ENCODE assay signal across 21 cellular contexts in the genomic region with DNA sequence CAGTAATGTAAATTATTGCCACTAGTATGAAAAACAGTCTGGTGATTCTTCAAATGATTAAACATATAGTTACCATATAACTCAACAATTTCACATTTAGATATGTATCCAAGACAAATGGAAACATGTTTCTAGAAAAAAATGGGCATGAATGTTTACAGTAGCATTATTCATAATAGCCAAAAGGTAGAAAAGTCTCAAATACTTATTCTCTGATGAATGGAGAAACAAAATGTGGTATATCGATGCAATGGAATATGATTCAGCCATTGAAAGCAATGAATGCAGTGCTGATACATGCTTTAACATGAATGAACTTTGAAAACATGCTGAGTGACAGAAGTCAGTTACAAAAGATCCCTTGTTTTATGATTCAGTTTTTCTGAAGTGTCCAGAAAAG.
DNase-seq lines count a peak whose midpoint lies in the region; ATAC-seq, FAIRE-seq and TF ChIP-seq lines count a peak whose summit lies in the region.
"Had no signal": no experiment of that assay in that cellular context is flagged by ENCODE, and none has a peak within 500 bp of the region (broad histone marks: within the 10 kb centered on the region; RNA-seq: fewer than 3 reads in every experiment).

No MANE protein-coding gene starts in this region.

- H3K4me3 ChIP-seq in bronchial epithelial cell (ENCODE audit: low read depth, low read length): no peak overlapping the region
- H3K4me3 ChIP-seq in neutrophil (ENCODE audit: low read depth in 1 of 2, low read length in 1 of 2): no peak overlapping the region
- H3K4me3 ChIP-seq: HAP-1 had no signal

- no peak overlapping the region for H3K27ac Mint-ChIP-seq in effector memory CD8-positive, alpha-beta T cell
- H3K27ac Mint-ChIP-seq: CD4-positive, CD25-positive, alpha-beta regulatory T cell; CD8-positive, alpha-beta T cell; HFFc6 had no signal

- no peak for ATAC-seq in effector memory CD8-positive, alpha-beta T cell (replicated peaks)
- no peak for ATAC-seq in left colon
- ATAC-seq: CD8-positive, alpha-beta T cell had no signal

- H3K36me3 Mint-ChIP-seq in effector memory CD8-positive, alpha-beta T cell (ENCODE audit: insufficient read depth): no peaks in the 10 kb centered on the region
- H3K36me3 Mint-ChIP-seq: CD4-positive, CD25-positive, alpha-beta regulatory T cell; CD8-positive, alpha-beta T cell had no signal

- H3K27ac ChIP-seq in epithelial cell of prostate: peak overlapping the region; percentile 62
- H3K27ac ChIP-seq in neutrophil: peak overlapping the region; percentile 36

- no peaks in the 10 kb centered on the region for H3K4me1 Mint-ChIP-seq in effector memory CD8-positive, alpha-beta T cell (ENCODE audit: low read depth in 2 of 2)
- H3K4me1 Mint-ChIP-seq: CD4-positive, CD25-positive, alpha-beta regulatory T cell had no signal

- no peaks in the 10 kb centered on the region for H3K9me3 ChIP-seq in neutrophil
- H3K9me3 ChIP-seq: Caco-2, HAP-1 had no signal

- H3K36me3 ChIP-seq in bronchial epithelial cell (ENCODE audit: control insufficient read depth, insufficient read depth, low read length): no peaks in the 10 kb centered on the region
- H3K36me3 ChIP-seq in neutrophil: no peaks in the 10 kb centered on the region
- H3K36me3 ChIP-seq: HAP-1 had no signal

- peaks cover 0 to 7% of the 10 kb centered on the region in 2 donors for H3K9me3 Mint-ChIP-seq in effector memory CD8-positive, alpha-beta T cell

- FAIRE-seq in D721Med (lab: Jason Lieb, UNC): peak; percentile 66
- no peak for FAIRE-seq in bronchial epithelial cell (lab: Jason Lieb, UNC)
- FAIRE-seq: GM12891, GM18507, H54 had no signal

- in situ Hi-C loops in G401 (cut with HindIII; ENCODE audit: low sequenced_read_pairs): no loop called here

- DNase-seq in D721Med (ENCODE audit: insufficient read length, low spot score) (no peak), bronchial epithelial cell (ENCODE audit: low read depth) (peak; percentile 96), epithelial cell of prostate (ENCODE audit: low read depth, low spot score) (peak; percentile 52), G401 (ENCODE audit: low spot score) (no peak), left colon (no peak)
- no peak for DNase-seq in effector memory CD8-positive, alpha-beta T cell
- DNase-seq: C1 segment of cervical spinal cord; Caco-2; CD4-positive, CD25-positive, alpha-beta regulatory T cell; CD8-positive, alpha-beta T cell; DMS 273 treated with DMSO at 0.1 percent for 48 hours; DMS79; EL; GF-D8; GOT3; HFFc6 had no signal

- no peak overlapping the region for H3K4me3 Mint-ChIP-seq in effector memory CD8-positive, alpha-beta T cell
- H3K4me3 Mint-ChIP-seq: CD4-positive, CD25-positive, alpha-beta regulatory T cell; CD8-positive, alpha-beta T cell; HFFc6 had no signal

- no peak for TF ChIP-seq CTCF in D721Med (IDR thresholded peaks at IDR 0.05; ENCODE audit: insufficient read depth, missing control alignments)
- no peak for TF ChIP-seq CTCF in bronchial epithelial cell (IDR thresholded peaks at IDR 0.05; ENCODE audit: insufficient read depth, low read length, severe bottlenecking)
- no peak for TF ChIP-seq CTCF in neutrophil (IDR thresholded peaks at IDR 0.05)

- intact Hi-C loops in left colon (cut with DNase I, micrococcal nuclease): no loop called here

- peaks cover 0 to 8% of the 10 kb centered on the region in 2 donors for H3K27me3 Mint-ChIP-seq in effector memory CD8-positive, alpha-beta T cell

- peaks cover 12 to 13% of the 10 kb centered on the region in 2 experiments for H3K4me1 ChIP-seq in neutrophil (ENCODE audit: control insufficient read depth in 1 of 2, insufficient read depth in 1 of 2, low read depth in 1 of 2, low read length in 1 of 2)
- H3K4me1 ChIP-seq: Caco-2, HAP-1 had no signal

- H3K27me3 ChIP-seq in bronchial epithelial cell (ENCODE audit: control insufficient read depth, insufficient read depth, low read length) (no peaks in the 10 kb centered on the region), neutrophil (no peaks in the 10 kb centered on the region)

Comparison
In these comparisons a context has a peak if more than half of its experiments do, and no peak if none do; other contexts are left out.
1. DNase-seq: peak in bronchial epithelial cell (single experiment) and epithelial cell of prostate (single experiment); none in D721Med (single experiment), effector memory CD8-positive, alpha-beta T cell (0 of 3), G401 (single experiment) and left colon (0 of 2).